Comparison of ENCODE assay signal across 34 cellular contexts in the genomic region with DNA sequence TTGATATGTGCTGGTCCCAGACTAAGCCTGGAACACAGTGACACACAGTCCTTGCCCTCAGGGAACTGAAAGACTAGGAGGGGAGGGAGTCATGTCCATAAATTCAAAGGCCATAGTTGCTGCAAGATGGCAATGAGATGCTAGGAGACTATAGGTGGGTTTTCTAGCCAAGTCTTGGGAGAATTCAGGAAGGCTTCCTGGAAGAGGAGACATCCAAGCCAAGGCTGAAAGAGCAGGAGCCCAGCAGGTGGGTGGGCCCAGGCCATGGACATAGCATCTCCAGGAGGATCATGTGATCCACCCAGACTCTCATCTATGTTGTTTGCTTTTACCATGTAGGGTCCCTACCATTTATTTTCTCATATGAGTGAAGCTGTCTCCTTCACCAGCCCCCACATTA.
"Had no signal": no experiment of that assay in that cellular context is flagged by ENCODE, and none has a peak within 500 bp of the region (broad histone marks: within the 10 kb centered on the region; RNA-seq: fewer than 3 reads in every experiment).

No MANE protein-coding gene starts in this region.

- H3K4me3 ChIP-seq: MG63 had no signal

- H3K4me2 ChIP-seq: KMS-11 had no signal

- H3K27me3 ChIP-seq: MG63 had no signal

- H3K9me3 ChIP-seq: MG63 had no signal

- DNase-seq: Karpas-422, Kasumi-1, MG63, MM.1S, MV-4-11, NCI-H1048, NCI-H1092, NCI-H1092 treated with DMSO at 0.1 percent for 48 hours, NCI-H1105, NCI-H1105 treated with DMSO at 0.1 percent for 48 hours, NCI-H1417, NCI-H1417 treated with DMSO at 0.1 percent for 48 hours, NCI-H1436, NCI-H1436 treated with DMSO at 0.1 percent for 48 hours, NCI-H146, NCI-H1694, NCI-H1694 treated with DMSO at 0.1 percent for 48 hours, NCI-H187, NCI-H187 treated with DMSO at 0.1 percent for 48 hours, NCI-H1930, NCI-H2029, NCI-H2029 treated with DMSO at 0.1 percent for 48 hours, NCI-H2081, NCI-H2081 treated with DMSO at 0.1 percent for 48 hours, NCI-H2107, NCI-H2171, NCI-H2171 treated with DMSO at 0.1 percent for 48 hours, NCI-H2227 treated with DMSO at 0.1 percent for 48 hours, NCI-H226, NCI-H345, NCI-H446, NCI-H446 treated with DMSO at 0.1 percent for 48 hours, NCI-H510A had no signal

- H3K9ac ChIP-seq: KMS-11 had no signal

- H3K27ac ChIP-seq: KMS-11 had no signal

- H3K36me3 ChIP-seq: MG63 had no signal
